In genomic region chr17:50564916-50565315, GRCh38 we compare ENCODE assay signal across 12 cellular contexts. TPM values are rescaled to one million over a fixed set of nuclear protein-coding genes. Genes with fewer than 3 reads are reported as not detected.
DNase-seq lines count a peak whose midpoint lies in the region; FAIRE-seq and TF ChIP-seq lines count a peak whose summit lies in the region.
"Had no signal": no experiment of that assay in that cellular context is flagged by ENCODE, and none has a peak within 500 bp of the region (broad histone marks: within the 10 kb centered on the region; RNA-seq: fewer than 3 reads in every experiment).

No MANE protein-coding gene starts in this region.

- no peak overlapping the region for H3K27ac Mint-ChIP-seq in activated naive CD4-positive, alpha-beta T cell treated with anti-CD3 and anti-CD28 coated beads for 36 hours
- H3K27ac Mint-ChIP-seq: activated naive CD8-positive, alpha-beta T cell had no signal

- H3K27me3 Mint-ChIP-seq in activated naive CD4-positive, alpha-beta T cell treated with anti-CD3 and anti-CD28 coated beads for 36 hours (ENCODE audit: low read depth), result peaks cover 46% of the 10 kb centered on the region

- no peak for TF ChIP-seq POLR2A in GM12891 (IDR thresholded peaks at IDR 0.05; ENCODE audit: low read depth, low read length)

- intact Hi-C loops in posterior vena cava (cut with DNase I), result no loop called here
- intact Hi-C loops in activated naive CD4-positive, alpha-beta T cell treated with anti-CD3 and anti-CD28 coated beads for 36 hours (cut with micrococcal nuclease), result loop anchor here (5.0 kb wide), 2 partner anchors 62 to 142 kb away; partner anchors contain the start of gene ANKRD40

- H3K4me1 Mint-ChIP-seq in activated naive CD4-positive, alpha-beta T cell treated with anti-CD3 and anti-CD28 coated beads for 36 hours (ENCODE audit: low read depth), result peaks cover 12% of the 10 kb centered on the region

- DNase-seq in GM03348 (ENCODE audit: low spot score) (peak; percentile 91), RPMI7951 (ENCODE audit: low read depth) (peak; percentile 45), fibroblast of mammary gland (ENCODE audit: low read depth) (peak; percentile 76), posterior vena cava (ENCODE audit: low spot score) (peak; percentile 95), GM12891 (ENCODE audit: insufficient read length, low spot score) (no peak), RKO (ENCODE audit: low spot score) (no peak), T-helper 9 cell (no peak)
- no peak for DNase-seq in activated naive CD4-positive, alpha-beta T cell treated with anti-CD3 and anti-CD28 coated beads for 36 hours

- H3K4me3 Mint-ChIP-seq in activated naive CD4-positive, alpha-beta T cell treated with anti-CD3 and anti-CD28 coated beads for 36 hours, result no peak overlapping the region
- H3K4me3 Mint-ChIP-seq: activated naive CD8-positive, alpha-beta T cell had no signal

- no peak for FAIRE-seq in GM12891 (lab: Jason Lieb, UNC)
- FAIRE-seq: GM18507 had no signal

- no peaks in the 10 kb centered on the region for H3K36me3 Mint-ChIP-seq in activated naive CD4-positive, alpha-beta T cell treated with anti-CD3 and anti-CD28 coated beads for 36 hours (ENCODE audit: low read depth)
- H3K36me3 Mint-ChIP-seq: activated naive CD8-positive, alpha-beta T cell had no signal

- H3K4me3 ChIP-seq in fibroblast of mammary gland (ENCODE audit: control insufficient read depth, low read depth, low read length), result no peak overlapping the region
- H3K4me3 ChIP-seq: lung, Peyer's patch had no signal

- H3K9me3 Mint-ChIP-seq in activated naive CD4-positive, alpha-beta T cell treated with anti-CD3 and anti-CD28 coated beads for 36 hours, result no peaks in the 10 kb centered on the region

- CTCF ChIA-PET in activated naive CD4-positive, alpha-beta T cell treated with anti-CD3 and anti-CD28 coated beads for 36 hours (lab: Charles Lee), result no interaction called here

- no peak for TF ChIP-seq CTCF in fibroblast of mammary gland (conservative IDR thresholded peaks at IDR 0.05; ENCODE audit: control insufficient read depth, insufficient read depth, low read depth, low read length)

TF ChIP-seq in GM12891, 5 proteins besides CTCF, POLR2A, EP300 and RAD21:
- no peak for TF ChIP-seq SPI1 (IDR thresholded peaks at IDR 0.05; ENCODE audit: low read depth, low read length)
- TF ChIP-seq POLR2AphosphoS5 (IDR thresholded peaks at IDR 0.05; ENCODE audit: low read depth, low read length), result no peak
- TF ChIP-seq POU2F2 (IDR thresholded peaks at IDR 0.05; ENCODE audit: low read depth, low read length), result no peak
- no peak for TF ChIP-seq TAF1 (IDR thresholded peaks at IDR 0.05; ENCODE audit: low read depth, low read length)
- TF ChIP-seq PAX5 (IDR thresholded peaks at IDR 0.05; ENCODE audit: insufficient read depth, low read length, severe bottlenecking), result no peak

RNA-seq across cellular contexts. Expression of gene CACNA1G, which starts 4.4 kb away (rescaled TPM):
- under 0.01 and 0.12 TPM in 2 replicates for total RNA-seq in RPMI7951 (2014; rRNA removed; shearing (Covaris generic))
- 1 to 10 TPM; 1.1 to 4.4 TPM for total RNA-seq in posterior vena cava
- not detected for polyA plus RNA-seq in GM12891 (2012; ENCODE audit: low read depth, missing spikeins)
- total RNA-seq in activated naive CD4-positive, alpha-beta T cell treated with anti-CD3 and anti-CD28 coated beads for 36 hours, result under 1 TPM; 0.22 to 0.24 TPM
- total RNA-seq: Peyer's patch had no signal

RNA-seq across cellular contexts. Expression of gene SPATA20, which starts 17.9 kb away (rescaled TPM):
- 15.5 and 20.5 TPM in 2 replicates for total RNA-seq in RPMI7951 (2014; rRNA removed; shearing (Covaris generic))
- total RNA-seq in posterior vena cava, result 10 to 100 TPM; 30.1 to 53.4 TPM
- 26.5 TPM for polyA plus RNA-seq in GM12891 (2012; ENCODE audit: low read depth, missing spikeins)
- total RNA-seq in activated naive CD4-positive, alpha-beta T cell treated with anti-CD3 and anti-CD28 coated beads for 36 hours, result 10 to 100 TPM; 15.8 to 16.1 TPM

RNA-seq across cellular contexts. Expression of gene EPN3, which starts 32.4 kb away (rescaled TPM):
- total RNA-seq in RPMI7951 (2014; rRNA removed; shearing (Covaris generic)), result not detected in 2 replicates
- total RNA-seq in posterior vena cava, result not detected
- not detected for polyA plus RNA-seq in GM12891 (2012; ENCODE audit: low read depth, missing spikeins)
- not detected for total RNA-seq in activated naive CD4-positive, alpha-beta T cell treated with anti-CD3 and anti-CD28 coated beads for 36 hours

RNA-seq across cellular contexts. Expression of gene MYCBPAP, which starts 56.7 kb away (rescaled TPM):
- total RNA-seq in RPMI7951 (2014; rRNA removed; shearing (Covaris generic)), result 0.29 TPM in 1 of 2 replicates, not detected in the other
- total RNA-seq in posterior vena cava, result under 1 TPM; 0.29 to 0.69 TPM
- polyA plus RNA-seq in GM12891 (2012; ENCODE audit: low read depth, missing spikeins), result 2.4 TPM
- 1 to 10 TPM; 5.5 to 5.8 TPM for total RNA-seq in activated naive CD4-positive, alpha-beta T cell treated with anti-CD3 and anti-CD28 coated beads for 36 hours

Comparison
In these comparisons a context has a peak if more than half of its experiments do, and no peak if none do; other contexts are left out.
1. DNase-seq: peak in GM03348 (single experiment), RPMI7951 (single experiment), fibroblast of mammary gland (single experiment) and posterior vena cava (single experiment); none in GM12891 (single experiment), activated naive CD4-positive, alpha-beta T cell treated with anti-CD3 and anti-CD28 coated beads for 36 hours (single experiment), RKO (single experiment) and T-helper 9 cell (single experiment).